Comparison of ENCODE assay signal across 1 cellular context in the genomic region with DNA sequence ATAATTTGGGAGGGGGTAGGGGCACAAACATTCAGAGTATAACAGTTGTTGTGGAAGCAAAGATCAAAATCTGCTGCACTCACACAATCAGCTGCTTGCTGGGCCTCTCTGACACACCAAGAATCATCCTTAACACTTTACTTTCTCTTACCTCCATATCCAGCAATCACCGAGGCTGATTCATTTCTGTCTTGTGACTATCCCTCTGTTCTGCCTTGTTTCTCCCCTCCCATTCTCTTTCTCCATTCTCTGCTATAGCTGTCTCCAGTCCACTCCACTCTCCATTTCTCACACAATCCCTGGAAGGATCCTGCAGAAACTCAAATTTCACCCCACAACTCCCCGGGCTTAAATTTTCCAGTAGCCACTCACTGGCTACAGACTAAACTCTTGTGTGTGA.
TF ChIP-seq lines count a peak whose summit lies in the region.

No MANE protein-coding gene starts in this region.

TF ChIP-seq in SK-N-SH, 30 proteins besides CTCF, POLR2A, EP300 and RAD21 (continued from another document):
- TF ChIP-seq EZH2phosphoT487 (IDR thresholded peaks at IDR 0.05; ENCODE audit: borderline replicate concordance, low read depth) (no peak), MXI1 (IDR thresholded peaks at IDR 0.05; ENCODE audit: low read depth, low read length) (no peak)
